Comparison of ENCODE assay signal across 31 cellular contexts in genomic region chr2:240649331-240649730, GRCh38. TPM values are rescaled to one million over a fixed set of nuclear protein-coding genes. Genes with fewer than 3 reads are reported as not detected.
"Had no signal": no experiment of that assay in that cellular context is flagged by ENCODE, and none has a peak within 500 bp of the region (broad histone marks: within the 10 kb centered on the region; RNA-seq: fewer than 3 reads in every experiment).

No MANE protein-coding gene starts in this region.

- H3K36me3 Mint-ChIP-seq: activated naive CD4-positive, alpha-beta T cell treated with anti-CD3 and anti-CD28 coated beads, Interleukin-2, amount 10 ng/mL, durations not matched to agents 7 days and 5 days; brain had no signal

- H3K4me3 Mint-ChIP-seq: activated CD4-positive, alpha-beta T cell treated with anti-CD3 and anti-CD28 coated beads, Interleukin-2, amount 10 ng/mL, durations not matched to agents 24 days and 14 days; activated naive CD4-positive, alpha-beta T cell treated with anti-CD3 and anti-CD28 coated beads, Interleukin-2, amount 10 ng/mL, durations not matched to agents 7 days and 5 days; activated naive CD8-positive, alpha-beta T cell; activated naive CD8-positive, alpha-beta T cell treated with anti-CD3 and anti-CD28 coated beads, Interleukin-2, amount 50 U/mL, for 24 hours; activated T-cell treated with anti-CD3 and anti-CD28 coated beads, Interleukin-2, amount 50 U/mL, for 4 hours; activated T-helper 1 cell treated with anti-CD3 and anti-CD28 coated beads, Interleukin-12 subunit alpha, Interleukin-12 subunit beta, Interleukin-2, Interleukin-4 antibody, amounts not matched to agents 30 ng/mL and 10 ng/mL and 1 ng/mL, durations not matched to agents 14 hours and 24 hours and 36 hours; brain had no signal

- H3K27ac ChIP-seq: SJCRH30, SK-N-MC, WERI-Rb-1 had no signal

- H3K9me3 Mint-ChIP-seq: activated CD4-positive, alpha-beta T cell treated with anti-CD3 and anti-CD28 coated beads, Interleukin-2, amount 10 ng/mL, durations not matched to agents 24 days and 14 days; activated naive CD4-positive, alpha-beta T cell treated with anti-CD3 and anti-CD28 coated beads, Interleukin-2, amount 10 ng/mL, durations not matched to agents 7 days and 5 days; activated naive CD8-positive, alpha-beta T cell treated with anti-CD3 and anti-CD28 coated beads, Interleukin-2, amount 50 U/mL, for 24 hours; activated T-cell treated with anti-CD3 and anti-CD28 coated beads, Interleukin-2, amount 50 U/mL, for 4 hours; activated T-helper 1 cell treated with anti-CD3 and anti-CD28 coated beads, Interleukin-12 subunit alpha, Interleukin-12 subunit beta, Interleukin-2, Interleukin-4 antibody, amounts not matched to agents 30 ng/mL and 10 ng/mL and 1 ng/mL, durations not matched to agents 14 hours and 24 hours and 36 hours had no signal

- H3K27ac Mint-ChIP-seq: activated CD4-positive, alpha-beta T cell treated with anti-CD3 and anti-CD28 coated beads, Interleukin-2, amount 10 ng/mL, durations not matched to agents 24 days and 14 days; activated naive CD4-positive, alpha-beta T cell treated with anti-CD3 and anti-CD28 coated beads, Interleukin-2, amount 10 ng/mL, durations not matched to agents 7 days and 5 days; activated naive CD8-positive, alpha-beta T cell; activated naive CD8-positive, alpha-beta T cell treated with anti-CD3 and anti-CD28 coated beads, Interleukin-2, amount 50 U/mL, for 24 hours; activated T-helper 1 cell treated with anti-CD3 and anti-CD28 coated beads, Interleukin-12 subunit alpha, Interleukin-12 subunit beta, Interleukin-2, Interleukin-4 antibody, amounts not matched to agents 30 ng/mL and 10 ng/mL and 1 ng/mL, durations not matched to agents 14 hours and 24 hours and 36 hours had no signal

- H3K4me3 ChIP-seq: SJCRH30, SK-N-MC had no signal

- DNase-seq: activated CD4-positive, alpha-beta T cell treated with anti-CD3 and anti-CD28 coated beads, Interleukin-2, amount 10 ng/mL, durations not matched to agents 24 days and 14 days; activated CD4-positive, alpha-beta T cell treated with anti-CD3 and anti-CD28 coated beads, Interleukin-2, amount 50 U/mL, for 4 hours; activated CD8-positive, alpha-beta memory T cell treated with anti-CD3 and anti-CD28 coated beads, Interleukin-2, amount 50 U/mL, for 4 hours; activated gamma-delta T cell treated with Interleukin-2 at 50 U/mL for 16 hours; activated naive CD4-positive, alpha-beta T cell treated with anti-CD3 and anti-CD28 coated beads, Interleukin-2, amount 10 ng/mL, durations not matched to agents 7 days and 5 days; activated naive CD8-positive, alpha-beta T cell treated with anti-CD3 and anti-CD28 coated beads, Interleukin-2, amount 50 U/mL, for 24 hours; activated T-cell treated with anti-CD3 and anti-CD28 coated beads for 4 hours; activated T-cell treated with anti-CD3 and anti-CD28 coated beads, Interleukin-2, amount 50 U/mL, for 4 hours; anterior cingulate cortex; caudate nucleus; NCI-H1092 treated with DMSO at 0.1 percent for 48 hours; NCI-H1436; NCI-H1694 treated with DMSO at 0.1 percent for 48 hours; NCI-H2029; NCI-H345; NCI-H524 treated with DMSO at 0.1 percent for 48 hours; SHP77; T1000; WERI-Rb-1 had no signal

- ATAC-seq: activated naive CD8-positive, alpha-beta T cell treated with anti-CD3 and anti-CD28 coated beads, Interleukin-2, amount 50 U/mL, for 24 hours; activated T-cell treated with anti-CD3 and anti-CD28 coated beads, Interleukin-2, amount 50 U/mL, for 4 hours; Panc1 had no signal

- H3K36me3 ChIP-seq: SJCRH30, WERI-Rb-1 had no signal

RNA-seq across cellular contexts. Expression of gene AQP12B, which starts 33.4 kb away (rescaled TPM):
- total RNA-seq: activated CD4-positive, alpha-beta T cell treated with anti-CD3 and anti-CD28 coated beads, Interleukin-2, amount 10 ng/mL, durations not matched to agents 24 days and 14 days; activated T-cell treated with anti-CD3 and anti-CD28 coated beads, Interleukin-2, amount 50 U/mL, for 4 hours; activated T-helper 1 cell treated with anti-CD3 and anti-CD28 coated beads, Interleukin-12 subunit alpha, Interleukin-12 subunit beta, Interleukin-2, Interleukin-4 antibody, amounts not matched to agents 30 ng/mL and 10 ng/mL and 1 ng/mL, durations not matched to agents 14 hours and 24 hours and 36 hours; bronchial epithelial cell; M059J; NCI-H460; RPMI7951; SJCRH30; T-helper 1 cell treated with Interleukin-12 subunit alpha and Interleukin-12 subunit beta and Interleukin-4 antibody, amounts not matched to agents 30 ng/mL and 1 ng/mL, for 36 hours; T-helper 2 cell treated with Interferon-gamma antibody and Interleukin-4, amounts not matched to agents 100 ng/mL and 5 ng/mL, for 36 hours had no signal

RNA-seq across cellular contexts. Expression of gene AQP12A, which starts 42.3 kb away (rescaled TPM):
- total RNA-seq: activated CD4-positive, alpha-beta T cell treated with anti-CD3 and anti-CD28 coated beads, Interleukin-2, amount 10 ng/mL, durations not matched to agents 24 days and 14 days; activated T-cell treated with anti-CD3 and anti-CD28 coated beads, Interleukin-2, amount 50 U/mL, for 4 hours; activated T-helper 1 cell treated with anti-CD3 and anti-CD28 coated beads, Interleukin-12 subunit alpha, Interleukin-12 subunit beta, Interleukin-2, Interleukin-4 antibody, amounts not matched to agents 30 ng/mL and 10 ng/mL and 1 ng/mL, durations not matched to agents 14 hours and 24 hours and 36 hours; bronchial epithelial cell; M059J; NCI-H460; RPMI7951; SJCRH30; T-helper 1 cell treated with Interleukin-12 subunit alpha and Interleukin-12 subunit beta and Interleukin-4 antibody, amounts not matched to agents 30 ng/mL and 1 ng/mL, for 36 hours; T-helper 2 cell treated with Interferon-gamma antibody and Interleukin-4, amounts not matched to agents 100 ng/mL and 5 ng/mL, for 36 hours had no signal
